Comparison of ENCODE assay signal across 10 cellular contexts in the genomic region with DNA sequence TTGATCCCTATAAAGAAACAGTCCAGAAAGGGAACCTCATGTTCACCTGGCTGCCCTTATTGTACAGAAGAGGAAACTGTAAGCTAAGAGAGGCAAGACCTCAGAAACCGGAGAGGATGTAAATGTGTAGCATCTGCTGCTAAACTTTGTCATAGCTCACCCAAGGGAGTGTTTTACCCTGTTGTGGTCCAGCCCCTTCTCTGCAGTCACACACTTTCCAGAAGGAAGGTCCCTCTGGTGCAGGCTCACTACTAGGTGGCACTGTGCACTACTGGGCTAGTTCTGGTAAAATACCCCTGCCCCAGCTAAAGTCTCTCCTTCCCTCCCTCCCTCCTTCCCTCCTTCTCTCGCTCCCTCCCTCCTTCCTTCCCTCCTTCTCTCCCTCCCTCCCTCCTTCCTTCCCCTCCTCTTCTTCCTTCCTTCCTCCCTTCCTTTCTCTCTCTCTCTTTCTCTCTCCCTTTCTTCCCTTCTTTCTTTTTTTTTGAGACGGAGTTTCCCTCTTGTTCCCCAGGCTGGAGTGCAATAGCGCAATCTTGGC. TPM values are rescaled to one million over a fixed set of nuclear protein-coding genes. Genes with fewer than 3 reads are reported as not detected.
DNase-seq lines count a peak whose midpoint lies in the region; ATAC-seq lines count a peak whose summit lies in the region.
"Had no signal": no experiment of that assay in that cellular context is flagged by ENCODE, and none has a peak within 500 bp of the region (broad histone marks: within the 10 kb centered on the region; RNA-seq: fewer than 3 reads in every experiment).

No MANE protein-coding gene starts in this region.

- peak; percentile 88 for ATAC-seq in GM18858 (IDR thresholded peaks at IDR 0.05; ENCODE audit: unreplicated experiment)
- ATAC-seq in HG02678 (IDR thresholded peaks at IDR 0.05; ENCODE audit: unreplicated experiment), result peak; percentile 54
- ATAC-seq: left cardiac atrium had no signal

- peak; percentile 66 for DNase-seq in NCI-H460 (ENCODE audit: extremely low read depth, low read depth)
- peak; percentile 49 for DNase-seq in myocyte (ENCODE audit: low read depth)
- no peak for DNase-seq in SHP77 (lab: John Stamatoyannopoulos, UW)
- DNase-seq in NCI-H1417 treated with DMSO at 0.1 percent for 48 hours (lab: John Stamatoyannopoulos, UW), result no peak
- DNase-seq in ureter (ENCODE audit: low spot score), result no peak
- no peak for DNase-seq in OCI-M2 (lab: John Stamatoyannopoulos, UW; ENCODE audit: unreplicated experiment)
- DNase-seq: H9, left cardiac atrium had no signal

RNA-seq across cellular contexts. Expression of a gene that starts 42.5 kb away (rescaled TPM):
- 12.8 and 16.2 TPM in 2 replicates for total RNA-seq in NCI-H460 (2014; rRNA removed; shearing (Covaris generic))
- 8.8 and 14.5 TPM in 2 replicates for polyA plus RNA-seq in NCI-H460 (2014; cell fraction: nucleus; rRNA removed)
- total RNA-seq in myocyte (15.6 and 16.8 TPM in 2 replicates), ureter (88.7 TPM)
- polyA plus RNA-seq in myocyte (2012), result 3.2 TPM

Comparison
In these comparisons a context has a peak if more than half of its experiments do, and no peak if none do; other contexts are left out.
1. DNase-seq: peak in NCI-H460 (single experiment) and myocyte (single experiment); none in SHP77 (0 of 2), NCI-H1417 treated with DMSO at 0.1 percent for 48 hours (single experiment), ureter (single experiment) and OCI-M2 (single experiment).